8 cellular contexts compared by ENCODE assay signal in the genomic region with DNA sequence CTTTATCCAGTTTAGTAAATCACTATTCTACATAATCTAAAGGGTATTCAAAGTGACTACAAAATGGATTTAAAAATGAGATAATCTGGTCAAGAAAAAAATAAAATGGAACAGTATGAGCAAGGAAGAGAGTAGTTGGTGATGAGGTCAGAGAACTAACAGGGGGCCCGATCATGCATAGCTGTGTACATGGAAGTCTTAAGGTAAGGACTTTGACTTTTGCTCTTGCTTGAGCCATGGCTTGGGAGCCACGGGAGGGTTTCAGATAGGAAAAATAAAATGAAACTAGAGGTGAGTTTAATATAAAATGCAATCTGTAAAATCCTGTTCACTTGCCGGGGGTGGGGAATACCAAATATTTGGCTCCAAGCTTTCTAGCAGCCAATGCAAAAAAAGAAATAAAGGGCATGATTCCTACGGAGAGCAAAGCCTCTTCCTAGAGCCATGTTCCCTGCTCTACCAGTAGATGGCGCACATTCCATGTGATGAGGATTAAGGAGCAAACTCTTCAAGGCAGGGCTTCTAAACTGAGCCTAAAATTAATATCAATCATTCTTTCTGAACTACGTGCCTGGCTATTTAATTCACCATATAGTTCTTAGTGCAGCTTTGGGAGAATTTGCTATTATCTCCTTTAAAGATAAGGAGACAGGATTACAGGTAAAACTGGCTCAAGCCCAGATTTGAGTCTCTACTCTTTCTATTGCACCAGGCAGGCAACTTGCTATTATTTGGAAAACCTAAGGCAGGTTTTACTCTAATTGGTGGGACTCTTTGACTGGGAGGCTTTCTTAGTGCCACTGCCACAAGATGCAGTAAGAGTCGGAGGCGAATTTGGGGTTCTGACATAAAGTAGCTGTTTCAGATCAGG. TPM values are rescaled to one million over a fixed set of nuclear protein-coding genes. Genes with fewer than 3 reads are reported as not detected.
DNase-seq lines count a peak whose midpoint lies in the region; ATAC-seq, FAIRE-seq and TF ChIP-seq lines count a peak whose summit lies in the region.

No MANE protein-coding gene starts in this region.

- H3K9me3 ChIP-seq in MG63 (no peaks in the 10 kb centered on the region), SK-N-SH (no peaks in the 10 kb centered on the region)

- no peaks in the 10 kb centered on the region for H3K9me2 ChIP-seq in SK-N-SH

- no peak for FAIRE-seq in D721Med (lab: Jason Lieb, UNC)
- peak; percentile 27 for FAIRE-seq in islet of Langerhans (lab: Jason Lieb, UNC)

- H3K4me1 ChIP-seq in SK-N-SH (ENCODE audit: control insufficient read depth in 1 of 2, insufficient read depth in 2 of 2, low read depth in 1 of 2, low read length in 1 of 2), result no peaks in the 10 kb centered on the region

- H3K9ac ChIP-seq in SK-N-SH, result no peak overlapping the region

- no peaks in the 10 kb centered on the region for H3K79me2 ChIP-seq in SK-N-SH (ENCODE audit: insufficient read depth)

- H3K36me3 ChIP-seq in MG63 (no peaks in the 10 kb centered on the region), SK-N-SH (replicated peaks in 1 of 2; ENCODE audit: control insufficient read depth in 1 of 2, insufficient read depth in 2 of 2, low read length in 1 of 2) (no peaks in the 10 kb centered on the region)

- WGBS in SK-N-SH (ENCODE audit: low lambda C conversion rate), result 12% methylated on average over 8 of the region's 8 CpGs

- no peak overlapping the region for H3K27ac ChIP-seq in SK-N-SH (ENCODE audit: low read depth in 2 of 2, low read length in 1 of 2)

- peak; percentile 87 for TF ChIP-seq RAD21 in SK-N-SH (IDR thresholded peaks at IDR 0.05; ENCODE audit: low read length)

- H3K4me2 ChIP-seq in SK-N-SH, result no peak overlapping the region

- H3K4me3 ChIP-seq in MG63, result no peak overlapping the region
- H3K4me3 ChIP-seq in SK-N-SH (ENCODE audit: low read depth in 2 of 2, low read length in 1 of 2), result no peak overlapping the region
- no peak overlapping the region for H3K4me3 ChIP-seq in astrocyte of the cerebellum (ENCODE audit: low read depth, low read length)

- no peak for TF ChIP-seq EP300 in SK-N-SH (IDR thresholded peaks at IDR 0.05; ENCODE audit: borderline replicate concordance in 1 of 2, low read depth in 1 of 2, low read length in 1 of 2)

- H3K27me3 ChIP-seq in MG63 (no peaks in the 10 kb centered on the region), SK-N-SH (ENCODE audit: insufficient read depth) (no peaks in the 10 kb centered on the region; the same call in 1 of the 2 replicates)

- H2AFZ ChIP-seq in SK-N-SH (ENCODE audit: low read depth), result no peak overlapping the region; the same call in 1 of the 2 replicates

- no peaks in the 10 kb centered on the region for H3F3A ChIP-seq in SK-N-SH (replicated peaks; ENCODE audit: insufficient read depth)

- CTCF ChIA-PET in SK-N-SH (lab: Yijun Ruan, JAX), result interaction anchor here (0.6 to 2.4 kb wide), 32 partner anchors 9 to 664 kb away, joined by 3 to 31 read pairs (median 3); partner anchors contain the start of genes CCNB3 and USP27X

- ATAC-seq in GM19438 (IDR thresholded peaks at IDR 0.05; ENCODE audit: low read depth, unreplicated experiment), result peak; percentile 77

- TF ChIP-seq CTCF in D721Med (IDR thresholded peaks at IDR 0.05; ENCODE audit: insufficient read depth, missing control alignments) (peak; percentile 71), SK-N-SH (IDR thresholded peaks at IDR 0.05) (peak; percentile 96), astrocyte of the cerebellum (IDR thresholded peaks at IDR 0.05; ENCODE audit: low read depth, low read length, missing control alignments) (peak; percentile 84)

- in situ Hi-C loops in astrocyte of the cerebellum (cut with HindIII; ENCODE audit: low sequenced_read_pairs), result no loop called here

- DNase-seq in D721Med (ENCODE audit: insufficient read length, low spot score) (peak; percentile 13), MG63 (peak; percentile 9), SK-N-SH (peak; percentile 44), astrocyte of the cerebellum (ENCODE audit: low read depth) (peak; percentile 24), HuH-7 (ENCODE audit: low spot score) (no peak)
- DNase-seq in stimulated activated CD4-positive, alpha-beta T cell treated with anti-CD3 and anti-CD28 coated beads, Interleukin-2, amount 100 ng/mL, for 4 hours (ENCODE audit: low read depth), result peak; percentile 33

- no peaks in the 10 kb centered on the region for H4K20me1 ChIP-seq in SK-N-SH (ENCODE audit: insufficient read depth)

- POLR2A ChIA-PET in SK-N-SH (lab: Yijun Ruan, JAX), result no interaction called here

TF ChIP-seq in SK-N-SH, 30 proteins besides CTCF, POLR2A, EP300 and RAD21:
- no peak for TF ChIP-seq ZBTB33 (IDR thresholded peaks at IDR 0.05; ENCODE audit: borderline replicate concordance, low read depth)
- no peak for TF ChIP-seq EZH2phosphoT487 (IDR thresholded peaks at IDR 0.05; ENCODE audit: borderline replicate concordance, low read depth)
- no peak for TF ChIP-seq NRF1 (IDR thresholded peaks at IDR 0.05; ENCODE audit: low read depth, low read length)
- TF ChIP-seq SMC3 (IDR thresholded peaks at IDR 0.05; ENCODE audit: low read depth, low read length), result peak; percentile 77
- TF ChIP-seq, protein P1, sequence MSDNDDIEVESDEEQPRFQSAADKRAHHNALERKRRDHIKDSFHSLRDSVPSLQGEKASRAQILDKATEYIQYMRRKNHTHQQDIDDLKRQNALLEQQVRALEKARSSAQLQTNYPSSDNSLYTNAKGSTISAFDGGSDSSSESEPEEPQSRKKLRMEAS (IDR thresholded peaks at IDR 0.05; ENCODE audit: low read depth), result no peak
- TF ChIP-seq PBX3 (IDR thresholded peaks at IDR 0.05), result no peak
- TF ChIP-seq, protein P2, sequence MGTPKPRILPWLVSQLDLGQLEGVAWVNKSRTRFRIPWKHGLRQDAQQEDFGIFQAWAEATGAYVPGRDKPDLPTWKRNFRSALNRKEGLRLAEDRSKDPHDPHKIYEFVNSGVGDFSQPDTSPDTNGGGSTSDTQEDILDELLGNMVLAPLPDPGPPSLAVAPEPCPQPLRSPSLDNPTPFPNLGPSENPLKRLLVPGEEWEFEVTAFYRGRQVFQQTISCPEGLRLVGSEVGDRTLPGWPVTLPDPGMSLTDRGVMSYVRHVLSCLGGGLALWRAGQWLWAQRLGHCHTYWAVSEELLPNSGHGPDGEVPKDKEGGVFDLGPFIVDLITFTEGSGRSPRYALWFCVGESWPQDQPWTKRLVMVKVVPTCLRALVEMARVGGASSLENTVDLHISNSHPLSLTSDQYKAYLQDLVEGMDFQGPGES (IDR thresholded peaks at IDR 0.05; ENCODE audit: low read depth, low read length), result no peak

RNA-seq across cellular contexts. Expression of gene CLCN5, which starts 6.8 kb away (rescaled TPM):
- 0.76 and 0.86 TPM in 2 replicates for total RNA-seq in MG63 (2014; rRNA removed; shearing (Covaris generic); ENCODE audit: low replicate concordance)
- 1.7 and 1.9 TPM in 2 replicates for polyA plus RNA-seq in SK-N-SH (2012; rRNA removed)
- 1.5 and 1.7 TPM in 2 replicates for polyA plus RNA-seq in SK-N-SH (2012; cell fraction: cytosol; rRNA removed)
- polyA plus RNA-seq in SK-N-SH (2012; cell fraction: nucleus; rRNA removed), result 1.8 and 3.3 TPM in 2 replicates

RNA-seq across cellular contexts. Expression of gene USP27X, which starts 36.3 kb away (rescaled TPM):
- total RNA-seq in MG63 (2014; rRNA removed; shearing (Covaris generic); ENCODE audit: low replicate concordance), result 0.56 and 1.3 TPM in 2 replicates
- 1.9 and 2.9 TPM in 2 replicates for polyA plus RNA-seq in SK-N-SH (2012; rRNA removed)
- 2.3 and 2.5 TPM in 2 replicates for polyA plus RNA-seq in SK-N-SH (2012; cell fraction: cytosol; rRNA removed)
- polyA plus RNA-seq in SK-N-SH (2012; cell fraction: nucleus; rRNA removed), result 0.67 and 0.93 TPM in 2 replicates
